In genomic region chr1:61724721-61725694, GRCh38 we compare ENCODE assay signal across 1 cellular context.
TF ChIP-seq lines count a peak whose summit lies in the region.

TSS of gene TM2D1 (minus strand) at chr1:61725141. CDS start at chr1:61725120, 21 bp downstream.

TF ChIP-seq in SK-N-SH treated with all-trans-retinoic acid at 6 μM for 48 hours, 23 proteins besides CTCF, POLR2A, EP300 and RAD21 (continued from another document):
- TF ChIP-seq OSR1 (CRISPR knock-in tag; IDR thresholded peaks at IDR 0.05) = no peak
- TF ChIP-seq CSRNP3 (CRISPR knock-in tag; IDR thresholded peaks at IDR 0.05) = no peak
- no peak for TF ChIP-seq PATZ1 (CRISPR knock-in tag; IDR thresholded peaks at IDR 0.05; ENCODE audit: borderline replicate concordance)
- TF ChIP-seq ZFP30 (CRISPR knock-in tag; IDR thresholded peaks at IDR 0.05) = no peak
- no peak for TF ChIP-seq ZNF70 (CRISPR knock-in tag; IDR thresholded peaks at IDR 0.05)
